ENCODE assay signal across 33 cellular contexts in genomic region chr2:126372406-126372805, GRCh38.
"Had no signal": no experiment of that assay in that cellular context is flagged by ENCODE, and none has a peak within 500 bp of the region (broad histone marks: within the 10 kb centered on the region; RNA-seq: fewer than 3 reads in every experiment).

No MANE protein-coding gene starts in this region.

- H3K27me3 ChIP-seq: adrenal gland, ascending aorta, body of pancreas, brain microvascular endothelial cell, breast epithelium, cardiac muscle cell had no signal

- H3K9me3 ChIP-seq: adrenal gland, ascending aorta, body of pancreas, breast epithelium had no signal

- H3K4me1 ChIP-seq: adrenal gland, breast epithelium had no signal

- H3K36me3 ChIP-seq: adrenal gland, ascending aorta, brain microvascular endothelial cell, breast epithelium, cardiac muscle cell had no signal

- FAIRE-seq: astrocyte had no signal

- DNase-seq: activated effector memory CD4-positive, alpha-beta T cell treated with anti-CD3 and anti-CD28 coated beads, Interleukin-2, amount 50 U/mL, for 16 hours; activated effector memory CD4-positive, alpha-beta T cell treated with Interleukin-2 at 50 U/mL for 16 hours; activated gamma-delta T cell; activated gamma-delta T cell treated with Interleukin-2 at 50 U/mL for 16 hours; activated naive CD4-positive, alpha-beta T cell; activated naive CD4-positive, alpha-beta T cell treated with anti-CD3 and anti-CD28 coated beads for 36 hours; activated naive CD4-positive, alpha-beta T cell treated with anti-CD3 and anti-CD28 coated beads, Interleukin-2, amount 10 ng/mL, durations not matched to agents 7 days and 5 days; activated naive CD4-positive, alpha-beta T cell treated with anti-CD3 and anti-CD28 coated beads, Interleukin-2, amount 50 U/mL, for 16 hours; activated naive CD4-positive, alpha-beta T cell treated with Interleukin-2 at 50 U/mL for 16 hours; activated naive CD8-positive, alpha-beta T cell treated with anti-CD3 and anti-CD28 coated beads for 36 hours; activated naive CD8-positive, alpha-beta T cell treated with anti-CD3 and anti-CD28 coated beads, Interleukin-2, amount 10 ng/mL, durations not matched to agents 7 days and 5 days; activated naive CD8-positive, alpha-beta T cell treated with anti-CD3 and anti-CD28 coated beads, Interleukin-2, amount 50 U/mL, for 24 hours; activated T-cell treated with anti-CD3 and anti-CD28 coated beads, Interleukin-2, amount 50 U/mL, for 1 hour; activated T-cell treated with anti-CD3 and anti-CD28 coated beads, Interleukin-2, amount 50 U/mL, for 24 hours; activated T-cell treated with anti-CD3 and anti-CD28 coated beads, Interleukin-2, amount 50 U/mL, for 4 hours; activated T-cell treated with anti-CD3 and anti-CD28 coated beads, Interleukin-2, amount 50 U/mL, for 48 hours; activated T-cell treated with anti-CD3 and anti-CD28 coated beads, Interleukin-2, amount 50 U/mL, for 72 hours; adrenal gland; amniotic stem cell; amygdala; anterior cingulate cortex; aorta; body of pancreas; brain microvascular endothelial cell; caudate nucleus; central memory CD4-positive, alpha-beta T cell; cerebellar nuclear complex had no signal

- ATAC-seq: activated naive CD4-positive, alpha-beta T cell treated with anti-CD3 and anti-CD28 coated beads, Interleukin-2, amount 50 U/mL, for 72 hours; activated naive CD8-positive, alpha-beta T cell treated with anti-CD3 and anti-CD28 coated beads, Interleukin-2, amount 50 U/mL, for 24 hours; activated T-cell treated with anti-CD3 and anti-CD28 coated beads, Interleukin-2, amount 50 U/mL, for 72 hours; activated T-helper 17 cell treated with anti-CD3 and anti-CD28 coated beads, Interleukin-2, amount 50 U/mL, for 72 hours; body of pancreas had no signal

- H3K4me3 ChIP-seq: adrenal gland, ascending aorta, body of pancreas, breast epithelium, cardiac muscle cell had no signal

- H3K27ac ChIP-seq: adrenal gland, ascending aorta, brain microvascular endothelial cell, breast epithelium, cardiac muscle cell had no signal
